ENCODE assay signal across 17 cellular contexts in genomic region chr9:114423181-114423580, GRCh38. TPM values are rescaled to one million over a fixed set of nuclear protein-coding genes. Genes with fewer than 3 reads are reported as not detected.
DNase-seq lines count a peak whose midpoint lies in the region; ATAC-seq and TF ChIP-seq lines count a peak whose summit lies in the region.
"Had no signal": no experiment of that assay in that cellular context is flagged by ENCODE, and none has a peak within 500 bp of the region (broad histone marks: within the 10 kb centered on the region; RNA-seq: fewer than 3 reads in every experiment).

No MANE protein-coding gene starts in this region.

- H2AFZ ChIP-seq in neuronal stem cell (ENCODE audit: low read length): no peak overlapping the region
- H2AFZ ChIP-seq: GM23338 had no signal

- no peak overlapping the region for H3K27ac Mint-ChIP-seq in chondrocyte (ENCODE audit: unreplicated experiment)
- peak overlapping the region in 1 of 2 donors; percentile 65 for H3K27ac Mint-ChIP-seq in effector memory CD8-positive, alpha-beta T cell
- H3K27ac Mint-ChIP-seq: CD4-positive, alpha-beta memory T cell; GM23338; HFFc6 had no signal

- TF ChIP-seq CTCF in chondrocyte (IDR thresholded peaks at IDR 0.05): no peak

- no peak overlapping the region for H2BK12ac ChIP-seq in neuronal stem cell (ENCODE audit: low read length)

- peaks cover 5% of the 10 kb centered on the region for H3K4me1 Mint-ChIP-seq in chondrocyte (ENCODE audit: low read depth)
- peaks cover 5 to 8% of the 10 kb centered on the region in 2 donors for H3K4me1 Mint-ChIP-seq in effector memory CD8-positive, alpha-beta T cell (ENCODE audit: low read depth in 2 of 2)

- no peak overlapping the region for H4K8ac ChIP-seq in neuronal stem cell (ENCODE audit: low read depth, low read length)

- peaks cover 5% of the 10 kb centered on the region for H3K36me3 Mint-ChIP-seq in chondrocyte (ENCODE audit: low read depth)
- H3K36me3 Mint-ChIP-seq in effector memory CD8-positive, alpha-beta T cell (ENCODE audit: insufficient read depth): peaks cover 12% of the 10 kb centered on the region
- H3K36me3 Mint-ChIP-seq: CD14-positive monocyte; CD4-positive, alpha-beta memory T cell had no signal

- H3K4me1 ChIP-seq in neuronal stem cell (ENCODE audit: control insufficient read depth in 2 of 2, insufficient read depth in 1 of 2, low read depth in 1 of 2, low read length in 2 of 2): no peaks in the 10 kb centered on the region
- H3K4me1 ChIP-seq: BLaER1 had no signal

- no CpG with 5 or more reads among the region's 14 CpGs for WGBS in neuronal stem cell (ENCODE audit: extremely low coverage in 2 of 2, insufficient read length in 2 of 2, insufficient replicate concordance in 1 of 2), 2 donors

- ATAC-seq in effector memory CD8-positive, alpha-beta T cell (replicated peaks): no peak
- ATAC-seq in esophagus mucosa (no peak), HG03442 (IDR thresholded peaks at IDR 0.05; ENCODE audit: unreplicated experiment) (no peak)
- ATAC-seq: GM23338, HCT116 had no signal

- no peak overlapping the region for H3K4me3 Mint-ChIP-seq in chondrocyte (ENCODE audit: unreplicated experiment)
- H3K4me3 Mint-ChIP-seq in effector memory CD8-positive, alpha-beta T cell: no peak overlapping the region
- H3K4me3 Mint-ChIP-seq: CD14-positive monocyte; CD4-positive, alpha-beta memory T cell; GM23338; HFFc6 had no signal

- no peak overlapping the region for H2AK5ac ChIP-seq in neuronal stem cell (ENCODE audit: low read depth, low read length)

- no peak overlapping the region for H3K4me3 ChIP-seq in neuronal stem cell (ENCODE audit: low read length in 2 of 2)
- H3K4me3 ChIP-seq: BLaER1, GM23338 had no signal

- no peak overlapping the region for H3K9ac ChIP-seq in neuronal stem cell (ENCODE audit: low read depth, low read length, poor library complexity)
- H3K9ac ChIP-seq: BLaER1 had no signal

- H3K36me3 ChIP-seq in neuronal stem cell (replicated peaks in 1 of 2; ENCODE audit: control insufficient read depth in 2 of 2, insufficient read depth in 2 of 2, low read length in 2 of 2): peaks cover 0 to 2% of the 10 kb centered on the region in 2 donors
- H3K36me3 ChIP-seq: BLaER1 had no signal

- H4K91ac ChIP-seq in neuronal stem cell (ENCODE audit: low read depth, low read length, poor library complexity): no peak overlapping the region

- no peak overlapping the region for H3K18ac ChIP-seq in neuronal stem cell (ENCODE audit: low read length)

- peak; percentile 49 for DNase-seq in activated effector memory CD4-positive, alpha-beta T cell treated with anti-CD3 and anti-CD28 coated beads, Interleukin-2, amount 50 U/mL, for 16 hours
- DNase-seq in activated effector memory CD4-positive, alpha-beta T cell treated with Interleukin-2 at 50 U/mL for 16 hours: no peak
- DNase-seq in chondrocyte (ENCODE audit: low spot score): peak; percentile 86
- no peak for DNase-seq in neuronal stem cell (ENCODE audit: low spot score)
- no peak for DNase-seq in effector memory CD8-positive, alpha-beta T cell
- DNase-seq: 8988T; CD4-positive, alpha-beta memory T cell; DMS153; DMS79; GDM1; HFFc6 had no signal

- H3K4me2 ChIP-seq in neuronal stem cell (ENCODE audit: insufficient read depth, low read length, poor library complexity, severe bottlenecking): no peak overlapping the region
- H3K4me2 ChIP-seq: BLaER1, GM23338 had no signal

- H3K79me1 ChIP-seq in neuronal stem cell (ENCODE audit: low read depth, low read length): no peaks in the 10 kb centered on the region

- no peak overlapping the region for H3K23ac ChIP-seq in neuronal stem cell (ENCODE audit: low read depth, low read length, poor library complexity)

- H3K27me3 ChIP-seq in neuronal stem cell (ENCODE audit: control insufficient read depth in 3 of 3, insufficient read depth in 3 of 3, low read depth in 1 of 3, low read length in 3 of 3): no peaks in the 10 kb centered on the region
- H3K27me3 ChIP-seq: BLaER1 had no signal

- H3K9me3 ChIP-seq in neuronal stem cell (replicated peaks in 1 of 2; ENCODE audit: control insufficient read depth in 2 of 2, insufficient read depth in 1 of 2, low read depth in 1 of 2, low read length in 2 of 2): no peaks in the 10 kb centered on the region
- H3K9me3 ChIP-seq: BLaER1 had no signal

- no peak overlapping the region for H3K27ac ChIP-seq in neuronal stem cell (replicated peaks; ENCODE audit: low read length)
- H3K27ac ChIP-seq: BLaER1 had no signal

- no peaks in the 10 kb centered on the region for H3K27me3 Mint-ChIP-seq in chondrocyte (ENCODE audit: low read depth)
- no peaks in the 10 kb centered on the region for H3K27me3 Mint-ChIP-seq in effector memory CD8-positive, alpha-beta T cell
- H3K27me3 Mint-ChIP-seq: CD4-positive, alpha-beta memory T cell had no signal

- peak overlapping the region; percentile 6 for H2BK15ac ChIP-seq in neuronal stem cell (ENCODE audit: low read length)

- H3K9me3 Mint-ChIP-seq in chondrocyte (ENCODE audit: low read depth): no peaks in the 10 kb centered on the region
- H3K9me3 Mint-ChIP-seq in effector memory CD8-positive, alpha-beta T cell: no peaks in the 10 kb centered on the region
- H3K9me3 Mint-ChIP-seq: CD14-positive monocyte; CD4-positive, alpha-beta memory T cell; GM23338; HFFc6 had no signal

- H2BK5ac ChIP-seq in neuronal stem cell (ENCODE audit: low read length): no peak overlapping the region

- no peak overlapping the region for H3K4ac ChIP-seq in neuronal stem cell (ENCODE audit: low read length)

- H3K14ac ChIP-seq in neuronal stem cell (ENCODE audit: low read length): no peak overlapping the region

- H2BK120ac ChIP-seq in neuronal stem cell (ENCODE audit: low read depth, low read length): no peak overlapping the region

RNA-seq across cellular contexts. Expression of gene AKNA, which starts 35.4 kb away (rescaled TPM):
- total RNA-seq in chondrocyte (19.1 to 43.1 TPM (median 43.0 TPM) in 3 replicates), esophagus mucosa (5.7 TPM)
- polyA plus RNA-seq in neuronal stem cell (2013, experiment 1 of 2): 13.9 TPM
- 13.8 TPM for polyA plus RNA-seq in neuronal stem cell (2013, experiment 2 of 2)

Comparison
In these comparisons a context has a peak if more than half of its experiments do, and no peak if none do; other contexts are left out.
1. DNase-seq: peak in activated effector memory CD4-positive, alpha-beta T cell treated with anti-CD3 and anti-CD28 coated beads, Interleukin-2, amount 50 U/mL, for 16 hours (single experiment) and chondrocyte (single experiment); none in activated effector memory CD4-positive, alpha-beta T cell treated with Interleukin-2 at 50 U/mL for 16 hours (single experiment), neuronal stem cell (single experiment) and effector memory CD8-positive, alpha-beta T cell (0 of 3).